In genomic region chr20:50721881-50722281, GRCh38 we compare ENCODE assay signal across 17 cellular contexts. TPM values are rescaled to one million over a fixed set of nuclear protein-coding genes. Genes with fewer than 3 reads are reported as not detected.
DNase-seq lines count a peak whose midpoint lies in the region; ATAC-seq, FAIRE-seq and TF ChIP-seq lines count a peak whose summit lies in the region.
"Had no signal": no experiment of that assay in that cellular context is flagged by ENCODE, and none has a peak within 500 bp of the region (broad histone marks: within the 10 kb centered on the region; RNA-seq: fewer than 3 reads in every experiment).

No MANE protein-coding gene starts in this region.

- DNase-seq in H1 (ENCODE audit: low read depth in 1 of 2, low spot score in 2 of 2), result no peak
- DNase-seq in medulla oblongata (ENCODE audit: extremely low spot score), result peak; percentile 59
- DNase-seq in suprapubic skin (ENCODE audit: low spot score in 2 of 2), result peak; percentile 69 to 80
- DNase-seq in activated gamma-delta T cell treated with Interleukin-2 at 50 U/mL for 16 hours, result no peak
- no peak for DNase-seq in inferior parietal cortex (ENCODE audit: extremely low spot score)
- DNase-seq: activated CD8-positive, alpha-beta T cell treated with anti-CD3 and anti-CD28 coated beads, Interleukin-2, amount 10 ng/mL, durations not matched to agents 7 days and 5 days; activated naive CD4-positive, alpha-beta T cell treated with anti-CD3 and anti-CD28 coated beads, Interleukin-2, amount 10 ng/mL, durations not matched to agents 7 days and 5 days; dermis blood vessel endothelial cell; foreskin melanocyte; NCI-H1105; NCI-H524; T1000 had no signal

- H3K4me2 ChIP-seq in H1 (ENCODE audit: insufficient read depth in 1 of 2, low read depth in 2 of 2, low read length in 2 of 2), result no peak overlapping the region
- H3K4me2 ChIP-seq: BLaER1 had no signal

- H3K27me3 ChIP-seq in H1 (replicated peaks in 1 of 4; ENCODE audit: control insufficient read depth in 3 of 4, extremely low read depth in 1 of 4, insufficient read depth in 3 of 4, low read length in 3 of 4), result no peaks in the 10 kb centered on the region
- no peaks in the 10 kb centered on the region for H3K27me3 ChIP-seq in suprapubic skin
- H3K27me3 ChIP-seq: BLaER1 had no signal

- CTCF ChIA-PET in HEK293 (lab: Yijun Ruan, JAX) (interaction anchor here (1.1 kb wide), 1 partner anchor 8 kb away, joined by 3 read pairs; no protein-coding TSS in a partner anchor), H1 (lab: Charles Lee; ENCODE audit: partially characterized antibody) (interaction anchor here (0.9 to 8.9 kb wide), 3 partner anchors 15 to 95 kb away, joined by 4 to 61 read pairs (median 6); no protein-coding TSS in a partner anchor)

- H4K5ac ChIP-seq in H1 (ENCODE audit: insufficient read length, low read depth, low read length), result no peak overlapping the region

- H3K9me3 ChIP-seq in HEK293 (ENCODE audit: control insufficient read depth, insufficient read depth, low read depth, low read length) (no peaks in the 10 kb centered on the region), H1 (ENCODE audit: insufficient read depth in 2 of 2, low read depth in 1 of 2, low read length in 1 of 2) (no peaks in the 10 kb centered on the region), suprapubic skin (no peaks in the 10 kb centered on the region)
- H3K9me3 ChIP-seq: BLaER1 had no signal

- TF ChIP-seq EP300 in H1 (IDR thresholded peaks at IDR 0.05; ENCODE audit: borderline replicate concordance in 1 of 2, low read depth in 2 of 2, low read length in 2 of 2), result no peak
- TF ChIP-seq EP300 in suprapubic skin (IDR thresholded peaks at IDR 0.05), result no peak

- H4K20me1 ChIP-seq in H1 (replicated peaks in 1 of 2; ENCODE audit: control insufficient read depth in 1 of 2, insufficient read depth in 2 of 2, low read length in 2 of 2), result no peaks in the 10 kb centered on the region
- H4K20me1 ChIP-seq: BLaER1 had no signal

- H4K8ac ChIP-seq in H1 (ENCODE audit: extremely low read depth, insufficient read depth, low read length), result no peak overlapping the region

- H3K79me1 ChIP-seq in H1 (ENCODE audit: low read depth, low read length), result no peaks in the 10 kb centered on the region

- H2AFZ ChIP-seq in H1 (ENCODE audit: low read length), result no peak overlapping the region

- H3K4me1 ChIP-seq in HEK293 (ENCODE audit: control insufficient read depth, insufficient read depth, low read length), result peaks cover 3% of the 10 kb centered on the region; the same call in 1 of the 2 replicates
- peaks cover 0 to 6% (median 4%) of the 10 kb centered on the region in 4 experiments; a peak in 4 of 7 replicates for H3K4me1 ChIP-seq in H1 (replicated peaks in 1 of 4; ENCODE audit: control insufficient read depth in 3 of 4, insufficient read depth in 4 of 4, low read length in 3 of 4)
- H3K4me1 ChIP-seq in suprapubic skin, result peaks cover 20% of the 10 kb centered on the region
- H3K4me1 ChIP-seq: BLaER1 had no signal

- H3K56ac ChIP-seq in H1 (replicated peaks; ENCODE audit: insufficient read length, low read depth, low read length), result no peak overlapping the region

- no peak overlapping the region for H3K4ac ChIP-seq in H1 (replicated peaks; ENCODE audit: insufficient read length, low read depth, low read length)

- TF ChIP-seq CTCF in HEK293 (tag by site-specific recombination; IDR thresholded peaks at IDR 0.05) (no peak), H1 (IDR thresholded peaks at IDR 0.05; ENCODE audit: control extremely low read depth in 1 of 3, insufficient read depth in 1 of 3, low read depth in 1 of 3, low read length in 3 of 3) (no peak), suprapubic skin (IDR thresholded peaks at IDR 0.05) (no peak)

- H3K14ac ChIP-seq in H1 (ENCODE audit: insufficient read length), result no peak overlapping the region

- WGBS in H1 (ENCODE audit: extremely low coverage in 1 of 2, insufficient coverage in 1 of 2, insufficient read length in 1 of 2, insufficient replicate concordance in 2 of 2, low coverage in 1 of 2, low lambda C conversion rate in 2 of 2, missing lambda C conversion rate in 1 of 2), 2 experiments, result 87% methylated on average over 9 of the region's 9 CpGs; no CpG with 5 or more reads in 1 of the 2 experiments
- WGBS in suprapubic skin, result 71% methylated on average over 9 of the region's 9 CpGs

- H2BK12ac ChIP-seq in H1 (ENCODE audit: low read depth, low read length), result no peak overlapping the region

- no peak overlapping the region for H2BK15ac ChIP-seq in H1 (ENCODE audit: low read length)

- no peak for FAIRE-seq in H1 (lab: Jason Lieb, UNC)

- no peaks in the 10 kb centered on the region; the same call in 1 of the 2 replicates for H3K23me2 ChIP-seq in H1 (ENCODE audit: low read depth, low read length)

- no peak overlapping the region for H3K23ac ChIP-seq in H1 (ENCODE audit: insufficient read length)

- H3K36me3 ChIP-seq in HEK293 (ENCODE audit: control insufficient read depth in 2 of 2, insufficient read depth in 1 of 2, low read length in 2 of 2) (no peaks in the 10 kb centered on the region), H1 (ENCODE audit: control insufficient read depth in 2 of 4, insufficient read depth in 4 of 4, low read length in 3 of 4) (no peaks in the 10 kb centered on the region), suprapubic skin (no peaks in the 10 kb centered on the region)
- H3K36me3 ChIP-seq: BLaER1, HAP-1 had no signal

- H3K4me3 ChIP-seq in HEK293 (ENCODE audit: low read depth, low read length) (no peak overlapping the region), H1 (ENCODE audit: extremely low read depth in 1 of 4, insufficient read depth in 2 of 4, low read depth in 3 of 4, low read length in 4 of 4) (no peak overlapping the region), suprapubic skin (no peak overlapping the region)
- H3K4me3 ChIP-seq: BLaER1, HAP-1 had no signal

- no peak overlapping the region for H4K91ac ChIP-seq in H1 (replicated peaks; ENCODE audit: insufficient read length, low read length)

- H3K27ac ChIP-seq in HEK293 (ENCODE audit: extremely low read depth, low read depth, low read length) (no peak overlapping the region), H1 (ENCODE audit: low read depth, low read length) (no peak overlapping the region), suprapubic skin (peak overlapping the region; percentile 45)
- H3K27ac ChIP-seq: BLaER1 had no signal

- POLR2A ChIA-PET in HEK293 (lab: Yijun Ruan, JAX), result no interaction called here
- POLR2A ChIA-PET in H1 (lab: Charles Lee; ENCODE audit: partially characterized antibody), result no interaction called here

- no peak for TF ChIP-seq RAD21 in H1 (IDR thresholded peaks at IDR 0.05 in 1 of 2, conservative IDR thresholded peaks at IDR 0.05 in 1 of 2; ENCODE audit: low read depth in 2 of 2, low read length in 2 of 2)

- 0 out of 2 replicates have a peak overlapping the region, but pooled peaks have one; percentile 65 for H2AK5ac ChIP-seq in H1 (ENCODE audit: low read depth, low read length)

- ATAC-seq in HG03159 (IDR thresholded peaks at IDR 0.05; ENCODE audit: unreplicated experiment), result no peak
- ATAC-seq in HG02678 (IDR thresholded peaks at IDR 0.05; ENCODE audit: unreplicated experiment), result no peak
- ATAC-seq: activated CD8-positive, alpha-beta T cell treated with anti-CD3 and anti-CD28 coated beads, Interleukin-2, amount 10 ng/mL, durations not matched to agents 7 days and 5 days had no signal

- no peak overlapping the region for H2BK5ac ChIP-seq in H1 (ENCODE audit: low read depth, low read length)

- H2BK120ac ChIP-seq in H1 (replicated peaks; ENCODE audit: low read depth, low read length), result no peak overlapping the region

- no peak overlapping the region for H3K9ac ChIP-seq in H1 (replicated peaks in 1 of 4; ENCODE audit: extremely low read depth in 1 of 4, low read depth in 3 of 4, low read length in 3 of 4)
- H3K9ac ChIP-seq: BLaER1 had no signal

- no peak overlapping the region for H3K18ac ChIP-seq in H1 (ENCODE audit: extremely low read depth, low read length)

- H2BK20ac ChIP-seq in H1 (ENCODE audit: low read length), result no peak overlapping the region

- H3K79me2 ChIP-seq in H1 (ENCODE audit: control insufficient read depth in 1 of 2, insufficient read depth in 2 of 2, low read length in 2 of 2), result no peaks in the 10 kb centered on the region

- no peak for TF ChIP-seq POLR2A in H1 (IDR thresholded peaks at IDR 0.05; ENCODE audit: control extremely low read depth in 1 of 2, low read depth in 2 of 2, low read length in 2 of 2)
- TF ChIP-seq POLR2A in suprapubic skin (IDR thresholded peaks at IDR 0.05), result no peak

TF ChIP-seq in HEK293, 187 proteins besides CTCF, POLR2A, EP300 and RAD21:
- TF ChIP-seq ZBTB17 (tag by site-specific recombination; IDR thresholded peaks at IDR 0.05) (peak; percentile 44; the same call in 1 of the 2 replicates), KLF16 (tag by site-specific recombination; IDR thresholded peaks at IDR 0.05) (no peak)

TF ChIP-seq in H1, 55 proteins besides CTCF, POLR2A, EP300 and RAD21 (continues in another document):
- TF ChIP-seq ZNF274 (IDR thresholded peaks at IDR 0.05; ENCODE audit: borderline replicate concordance, extremely low read depth, low read length), result no peak
- no peak for TF ChIP-seq TCF12 (IDR thresholded peaks at IDR 0.05; ENCODE audit: low read depth, low read length)
- no peak for TF ChIP-seq RXRA (IDR thresholded peaks at IDR 0.05; ENCODE audit: insufficient read depth, low read depth, low read length)
- no peak for TF ChIP-seq EGR1 (IDR thresholded peaks at IDR 0.05; ENCODE audit: borderline replicate concordance, low read depth, low read length)

RNA-seq across cellular contexts. Expression of gene PARD6B, which starts 9.5 kb away (rescaled TPM):
- total RNA-seq in H1 (2021; fragmentation: NEBNext Ultra II Directional; extraction: Animal tissue kit (Norgen Biotek cat#: 25700)), result 27.3 and 34.1 TPM in 2 replicates
- polyA plus RNA-seq in H1 (2011; rRNA removed), result 3.3 and 5.2 TPM in 2 replicates
- 5.0 TPM for polyA plus RNA-seq in H1 (2011; cell fraction: cytosol; rRNA removed)
- 2.2 TPM for polyA plus RNA-seq in H1 (2011; cell fraction: nucleus; rRNA removed)
- polyA plus RNA-seq in H1 (2012, experiment 1 of 2), result 3.3 to 5.1 TPM (median 3.8 TPM) in 4 replicates
- 1.2 TPM for polyA plus RNA-seq in H1 (2012, experiment 2 of 2)
- 5.8 TPM for polyA plus RNA-seq in H1 (2013, experiment 1 of 2)
- polyA plus RNA-seq in H1 (2013, experiment 2 of 2), result 5.6 TPM
- polyA minus RNA-seq in H1 (2011; rRNA and poly(A)+ RNA removed), result 12.2 and 13.7 TPM in 2 replicates
- polyA minus RNA-seq in H1 (2011; cell fraction: cytosol; rRNA and poly(A)+ RNA removed), result 16.4 TPM
- 6.4 TPM for polyA minus RNA-seq in H1 (2011; cell fraction: nucleus; rRNA and poly(A)+ RNA removed)
- 10 to 100 TPM in 1 of 4 donors, 1 to 10 TPM in 3; 7.6 to 10.3 (median 8.4) TPM for total RNA-seq in suprapubic skin

RNA-seq across cellular contexts. Expression of gene RIPOR3, which starts 30.5 kb away (rescaled TPM):
- 4.5 and 4.7 TPM in 2 replicates for total RNA-seq in H1 (2021; fragmentation: NEBNext Ultra II Directional; extraction: Animal tissue kit (Norgen Biotek cat#: 25700))
- 3.6 and 5.6 TPM in 2 replicates for polyA plus RNA-seq in H1 (2011; rRNA removed)
- 6.9 TPM for polyA plus RNA-seq in H1 (2011; cell fraction: cytosol; rRNA removed)
- 43.0 TPM for polyA plus RNA-seq in H1 (2011; cell fraction: nucleus; rRNA removed)
- polyA plus RNA-seq in H1 (2012, experiment 1 of 2), result 5.7 to 7.7 TPM (median 5.9 TPM) in 4 replicates
- polyA plus RNA-seq in H1 (2012, experiment 2 of 2), result 1.6 TPM
- polyA plus RNA-seq in H1 (2013, experiment 1 of 2), result 3.2 TPM
- polyA plus RNA-seq in H1 (2013, experiment 2 of 2), result 2.5 TPM
- 3.3 and 3.8 TPM in 2 replicates for polyA minus RNA-seq in H1 (2011; rRNA and poly(A)+ RNA removed)
- 3.1 TPM for polyA minus RNA-seq in H1 (2011; cell fraction: cytosol; rRNA and poly(A)+ RNA removed)
- 9.2 TPM for polyA minus RNA-seq in H1 (2011; cell fraction: nucleus; rRNA and poly(A)+ RNA removed)
- total RNA-seq in suprapubic skin, result 10 to 100 TPM in 1 of 4 donors, 1 to 10 TPM in 3; 3.3 to 10.1 (median 5.3) TPM
- total RNA-seq: activated CD8-positive, alpha-beta T cell treated with anti-CD3 and anti-CD28 coated beads, Interleukin-2, amount 10 ng/mL, durations not matched to agents 7 days and 5 days had no signal

Comparison
In these comparisons a context has a peak if more than half of its experiments do, and no peak if none do; other contexts are left out.
1. DNase-seq: peak in medulla oblongata (single experiment) and suprapubic skin (2 of 2); none in H1 (0 of 2), activated gamma-delta T cell treated with Interleukin-2 at 50 U/mL for 16 hours (single experiment) and inferior parietal cortex (single experiment).